ENCODE assay signal across 8 cellular contexts in the genomic region with DNA sequence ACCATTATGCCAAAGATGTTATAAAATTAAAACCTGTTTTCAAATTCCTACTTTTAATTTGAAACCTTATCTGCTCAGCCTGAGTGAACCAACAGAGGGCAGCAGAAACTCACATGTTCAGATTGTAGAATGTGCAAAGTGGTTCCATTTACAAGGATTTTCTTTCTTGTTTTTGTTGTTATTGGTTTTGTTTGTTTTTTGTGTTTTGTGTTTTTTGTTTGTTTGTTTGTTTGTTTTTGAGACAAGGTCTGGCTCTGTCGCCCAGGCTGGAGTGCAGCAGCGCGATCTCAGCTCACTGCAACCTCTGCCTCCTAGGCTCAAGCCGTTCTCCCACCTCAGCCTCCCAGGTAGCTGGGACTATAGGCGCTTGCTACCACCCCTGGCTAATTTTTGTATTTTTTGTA. TPM values are rescaled to one million over a fixed set of nuclear protein-coding genes. Genes with fewer than 3 reads are reported as not detected.
A peak's percentile ranks its signal among the peaks of the same experiment; 100 is the strongest.
DNase-seq lines count a peak whose midpoint lies in the region; ATAC-seq and TF ChIP-seq lines count a peak whose summit lies in the region.

No MANE protein-coding gene starts in this region.

- no peak overlapping the region for H2BK120ac ChIP-seq in H9 (ENCODE audit: low read depth, low read length, poor library complexity, severe bottlenecking)

- H3K4ac ChIP-seq in H9 (ENCODE audit: low read depth, low read length): no peak overlapping the region

- peaks cover 19% of the 10 kb centered on the region for H3K36me3 Mint-ChIP-seq in CD4-positive, CD25-positive, alpha-beta regulatory T cell
- H3K36me3 Mint-ChIP-seq in H9 (ENCODE audit: insufficient read depth in 1 of 3, low read depth in 3 of 3): no peaks in the 10 kb centered on the region
- H3K36me3 Mint-ChIP-seq in activated T-helper 1 cell treated with anti-CD3 and anti-CD28 coated beads, Interleukin-12 subunit alpha, Interleukin-12 subunit beta, Interleukin-2, Interleukin-4 antibody, amounts not matched to agents 30 ng/mL and 10 ng/mL and 1 ng/mL, durations not matched to agents 14 hours and 24 hours and 36 hours (ENCODE audit: low read depth): peaks cover 2% of the 10 kb centered on the region

- no peak for TF ChIP-seq POLR2A in Peyer's patch (IDR thresholded peaks at IDR 0.05)

- no peak overlapping the region for H3K18ac ChIP-seq in H9 (ENCODE audit: insufficient read length, low read depth, low read length)

- H4K5ac ChIP-seq in H9 (ENCODE audit: insufficient read length, low read depth, low read length): no peak overlapping the region

- no peaks in the 10 kb centered on the region for H4K20me1 ChIP-seq in H9 (ENCODE audit: control insufficient read depth, insufficient read depth, insufficient read length)

- H3K23me2 ChIP-seq in H9 (ENCODE audit: insufficient read length, low read depth, low read length, poor library complexity, severe bottlenecking): no peaks in the 10 kb centered on the region

- H3K27me3 ChIP-seq in CD4-positive, CD25-positive, alpha-beta regulatory T cell (ENCODE audit: control insufficient read depth, insufficient read depth, low read length): no peaks in the 10 kb centered on the region
- H3K27me3 ChIP-seq in H9 (ENCODE audit: insufficient read depth, low read length) (no peaks in the 10 kb centered on the region), Peyer's patch (no peaks in the 10 kb centered on the region)

- no peak overlapping the region for H3K56ac ChIP-seq in H9 (ENCODE audit: insufficient read length, low read depth, low read length)

- H2BK15ac ChIP-seq in H9 (ENCODE audit: low read depth, low read length): no peak overlapping the region

- H3K14ac ChIP-seq in H9 (ENCODE audit: insufficient read depth, low read length): no peak overlapping the region; the same call in 1 of the 2 replicates

- no peaks in the 10 kb centered on the region for H3K79me1 ChIP-seq in H9 (ENCODE audit: insufficient read depth, low read depth, low read length, poor library complexity, severe bottlenecking)

- no peaks in the 10 kb centered on the region for H3K9me3 ChIP-seq in CD4-positive, CD25-positive, alpha-beta regulatory T cell (ENCODE audit: control insufficient read depth in 2 of 2, low read length in 2 of 2)
- H3K9me3 ChIP-seq in H9 (ENCODE audit: control insufficient read depth, low read depth, low read length): no peaks in the 10 kb centered on the region
- H3K9me3 ChIP-seq in Peyer's patch: no peaks in the 10 kb centered on the region

- no peaks in the 10 kb centered on the region for H3K36me3 ChIP-seq in CD4-positive, CD25-positive, alpha-beta regulatory T cell (ENCODE audit: control insufficient read depth, insufficient read depth, low read length)
- no peaks in the 10 kb centered on the region for H3K36me3 ChIP-seq in Peyer's patch

- no peak overlapping the region for H2BK5ac ChIP-seq in H9 (ENCODE audit: insufficient read length, low read length)

- no peak overlapping the region for H2BK20ac ChIP-seq in H9 (ENCODE audit: low read depth, low read length, poor library complexity, severe bottlenecking)

- intact Hi-C loops in activated T-helper 1 cell treated with anti-CD3 and anti-CD28 coated beads, Interleukin-12 subunit alpha, Interleukin-12 subunit beta, Interleukin-2, Interleukin-4 antibody, amounts not matched to agents 30 ng/mL and 10 ng/mL and 1 ng/mL, durations not matched to agents 14 hours and 24 hours and 36 hours (cut with micrococcal nuclease): loop anchor here (1.0 to 2.0 kb wide), 3 partner anchors 75 to 194 kb away; partner anchors contain the start of genes EIF2S1 and PALS1

- WGBS in H9 (ENCODE audit: extremely low coverage, insufficient read length, low lambda C conversion rate): no CpG with 5 or more reads among the region's 5 CpGs

- H3K4me2 ChIP-seq in H9 (ENCODE audit: insufficient read depth, insufficient read length, low read length): no peak overlapping the region

- no peaks in the 10 kb centered on the region for H3K27me3 Mint-ChIP-seq in CD4-positive, CD25-positive, alpha-beta regulatory T cell
- H3K27me3 Mint-ChIP-seq in H9 (ENCODE audit: low read depth): no peaks in the 10 kb centered on the region
- no peaks in the 10 kb centered on the region for H3K27me3 Mint-ChIP-seq in activated T-helper 1 cell treated with anti-CD3 and anti-CD28 coated beads, Interleukin-12 subunit alpha, Interleukin-12 subunit beta, Interleukin-2, Interleukin-4 antibody, amounts not matched to agents 30 ng/mL and 10 ng/mL and 1 ng/mL, durations not matched to agents 14 hours and 24 hours and 36 hours (ENCODE audit: insufficient read depth)

- peak; percentile 93 for TF ChIP-seq CTCF in H9 (conservative IDR thresholded peaks at IDR 0.05)
- TF ChIP-seq CTCF in Peyer's patch (IDR thresholded peaks at IDR 0.05): peak in 5 of 6 experiments; percentile 63 to 90 (median 85)

- no peak overlapping the region for H3T11ph ChIP-seq in H9 (ENCODE audit: low read length)

- no peak for ATAC-seq in CD4-positive, CD25-positive, alpha-beta regulatory T cell (ENCODE audit: low read depth in 2 of 2)
- ATAC-seq in GM18909 (IDR thresholded peaks at IDR 0.05; ENCODE audit: poor library complexity, unreplicated experiment): no peak

- no peak overlapping the region for H3K27ac Mint-ChIP-seq in CD4-positive, CD25-positive, alpha-beta regulatory T cell
- no peak overlapping the region for H3K27ac Mint-ChIP-seq in H9
- no peak overlapping the region for H3K27ac Mint-ChIP-seq in activated T-helper 1 cell treated with anti-CD3 and anti-CD28 coated beads, Interleukin-12 subunit alpha, Interleukin-12 subunit beta, Interleukin-2, Interleukin-4 antibody, amounts not matched to agents 30 ng/mL and 10 ng/mL and 1 ng/mL, durations not matched to agents 14 hours and 24 hours and 36 hours

- no peak overlapping the region for H3K23ac ChIP-seq in H9 (ENCODE audit: insufficient read length, low read depth, low read length)

- peaks cover 0 to 5% (median 1%) of the 10 kb centered on the region in 4 donors for H3K4me1 Mint-ChIP-seq in CD4-positive, CD25-positive, alpha-beta regulatory T cell
- peaks cover 7 to 10% of the 10 kb centered on the region in 2 experiments; a peak in 2 of 4 replicates for H3K4me1 Mint-ChIP-seq in H9
- peaks cover 7% of the 10 kb centered on the region for H3K4me1 Mint-ChIP-seq in activated T-helper 1 cell treated with anti-CD3 and anti-CD28 coated beads, Interleukin-12 subunit alpha, Interleukin-12 subunit beta, Interleukin-2, Interleukin-4 antibody, amounts not matched to agents 30 ng/mL and 10 ng/mL and 1 ng/mL, durations not matched to agents 14 hours and 24 hours and 36 hours (ENCODE audit: low read depth)

- peak in 2 of 3 donors; percentile 32 to 58 for DNase-seq in CD4-positive, CD25-positive, alpha-beta regulatory T cell
- DNase-seq in H9 (no peak), Peyer's patch (peak in 1 of 3 donors; percentile 70), cerebellar cortex (ENCODE audit: low spot score) (peak; percentile 56), medulla oblongata (ENCODE audit: extremely low spot score) (peak; percentile 67), NCI-H1436 treated with DMSO at 0.1 percent for 48 hours (lab: John Stamatoyannopoulos, UW) (no peak)
- no peak for DNase-seq in activated T-helper 1 cell treated with anti-CD3 and anti-CD28 coated beads, Interleukin-12 subunit alpha, Interleukin-12 subunit beta, Interleukin-2, Interleukin-4 antibody, amounts not matched to agents 30 ng/mL and 10 ng/mL and 1 ng/mL, durations not matched to agents 14 hours and 24 hours and 36 hours (ENCODE audit: low spot score)

- H3K4me3 Mint-ChIP-seq in CD4-positive, CD25-positive, alpha-beta regulatory T cell: no peak overlapping the region
- no peak overlapping the region for H3K4me3 Mint-ChIP-seq in H9
- no peak overlapping the region for H3K4me3 Mint-ChIP-seq in activated T-helper 1 cell treated with anti-CD3 and anti-CD28 coated beads, Interleukin-12 subunit alpha, Interleukin-12 subunit beta, Interleukin-2, Interleukin-4 antibody, amounts not matched to agents 30 ng/mL and 10 ng/mL and 1 ng/mL, durations not matched to agents 14 hours and 24 hours and 36 hours

- H3K79me2 ChIP-seq in H9 (ENCODE audit: insufficient read depth, low read length): no peaks in the 10 kb centered on the region

- H3K9ac ChIP-seq in H9 (ENCODE audit: extremely low read depth, insufficient read length, low read length): no peak overlapping the region

- no peak overlapping the region for H2BK12ac ChIP-seq in H9 (ENCODE audit: insufficient read length, low read depth, low read length)

- H3K4me1 ChIP-seq in CD4-positive, CD25-positive, alpha-beta regulatory T cell (ENCODE audit: control insufficient read depth, insufficient read depth, low read length, poor library complexity, severe bottlenecking): no peaks in the 10 kb centered on the region
- H3K4me1 ChIP-seq in H9 (ENCODE audit: insufficient read depth, low read length) (no peaks in the 10 kb centered on the region; the same call in 1 of the 2 replicates), Peyer's patch (no peaks in the 10 kb centered on the region)

- no peak overlapping the region for H2AK5ac ChIP-seq in H9 (ENCODE audit: insufficient read length, low read length)

- no peak overlapping the region for H4K8ac ChIP-seq in H9 (replicated peaks; ENCODE audit: insufficient read length, low read depth, low read length)

- H4K91ac ChIP-seq in H9 (ENCODE audit: insufficient read length, low read depth, low read length): no peak overlapping the region

- H2AFZ ChIP-seq in H9 (ENCODE audit: low read length): no peak overlapping the region

- no peak overlapping the region for H3K27ac ChIP-seq in CD4-positive, CD25-positive, alpha-beta regulatory T cell (ENCODE audit: insufficient read depth, low read length, poor library complexity, severe bottlenecking)
- H3K27ac ChIP-seq in H9 (ENCODE audit: insufficient read length, low read depth, low read length) (no peak overlapping the region), Peyer's patch (no peak overlapping the region)

- no peak overlapping the region for H3K4me3 ChIP-seq in CD4-positive, CD25-positive, alpha-beta regulatory T cell (ENCODE audit: low read depth, low read length)
- no peak overlapping the region for H3K4me3 ChIP-seq in Peyer's patch

- peaks cover 0 to 2% (median 0%) of the 10 kb centered on the region in 7 donors for H3K9me3 Mint-ChIP-seq in CD4-positive, CD25-positive, alpha-beta regulatory T cell
- H3K9me3 Mint-ChIP-seq in H9: no peaks in the 10 kb centered on the region
- no peaks in the 10 kb centered on the region for H3K9me3 Mint-ChIP-seq in activated T-helper 1 cell treated with anti-CD3 and anti-CD28 coated beads, Interleukin-12 subunit alpha, Interleukin-12 subunit beta, Interleukin-2, Interleukin-4 antibody, amounts not matched to agents 30 ng/mL and 10 ng/mL and 1 ng/mL, durations not matched to agents 14 hours and 24 hours and 36 hours

RNA-seq across cellular contexts. Expression of gene GARIN2, which starts 22.8 kb away (rescaled TPM):
- total RNA-seq in CD4-positive, CD25-positive, alpha-beta regulatory T cell: not detected
- polyA plus RNA-seq in CD4-positive, CD25-positive, alpha-beta regulatory T cell: not detected
- total RNA-seq in H9 (2021) (not detected in 2 replicates), Peyer's patch (under 1 TPM in 1 of 4 donors, not detected in 3; 0.67 TPM)
- total RNA-seq in activated T-helper 1 cell treated with anti-CD3 and anti-CD28 coated beads, Interleukin-12 subunit alpha, Interleukin-12 subunit beta, Interleukin-2, Interleukin-4 antibody, amounts not matched to agents 30 ng/mL and 10 ng/mL and 1 ng/mL, durations not matched to agents 14 hours and 24 hours and 36 hours: 0.32 and 0.34 TPM in 2 replicates

Comparison
In these comparisons a context has a peak if more than half of its experiments do, and no peak if none do; other contexts are left out.
1. DNase-seq: peak in CD4-positive, CD25-positive, alpha-beta regulatory T cell (2 of 3), cerebellar cortex (single experiment) and medulla oblongata (single experiment); none in H9 (single experiment), NCI-H1436 treated with DMSO at 0.1 percent for 48 hours (single experiment) and activated T-helper 1 cell treated with anti-CD3 and anti-CD28 coated beads, Interleukin-12 subunit alpha, Interleukin-12 subunit beta, Interleukin-2, Interleukin-4 antibody, amounts not matched to agents 30 ng/mL and 10 ng/mL and 1 ng/mL, durations not matched to agents 14 hours and 24 hours and 36 hours (single experiment).